Comparison of ENCODE assay signal across 12 cellular contexts in genomic region chr7:129877146-129877792, GRCh38.
DNase-seq lines count a peak whose midpoint lies in the region; ATAC-seq and TF ChIP-seq lines count a peak whose summit lies in the region.
"Had no signal": no experiment of that assay in that cellular context is flagged by ENCODE, and none has a peak within 500 bp of the region (broad histone marks: within the 10 kb centered on the region; RNA-seq: fewer than 3 reads in every experiment).

No MANE protein-coding gene starts in this region.

- H3K4me2 ChIP-seq in H9 (ENCODE audit: insufficient read depth, insufficient read length, low read length) = no peak overlapping the region

- no peaks in the 10 kb centered on the region; the same call in 1 of the 2 replicates for H3K79me2 ChIP-seq in H9 (ENCODE audit: insufficient read depth, low read length)

- no peak overlapping the region for H3K23ac ChIP-seq in H9 (ENCODE audit: insufficient read length, low read depth, low read length)

- H3K4me1 Mint-ChIP-seq in H9 (peaks cover 50 to 53% of the 10 kb centered on the region in 2 experiments), mesothelial cell of epicardium (peaks cover 21% of the 10 kb centered on the region)

- H3K27ac Mint-ChIP-seq in H9 = peak overlapping the region; percentile 24 to 28 (median 24); a peak in 4 of 7 replicates
- no peak overlapping the region for H3K27ac Mint-ChIP-seq in mesothelial cell of epicardium

- TF ChIP-seq EP300 in sigmoid colon (IDR thresholded peaks at IDR 0.05) = no peak

- no peak overlapping the region for H3K4ac ChIP-seq in H9 (ENCODE audit: low read depth, low read length)

- TF ChIP-seq CTCF in H9 (conservative IDR thresholded peaks at IDR 0.05) = no peak
- TF ChIP-seq CTCF in RWPE2 (IDR thresholded peaks at IDR 0.05; ENCODE audit: poor library complexity, severe bottlenecking) = no peak
- TF ChIP-seq CTCF in esophagus squamous epithelium (IDR thresholded peaks at IDR 0.05) = no peak
- no peak for TF ChIP-seq CTCF in sigmoid colon (IDR thresholded peaks at IDR 0.05)
- no peak for TF ChIP-seq CTCF in mesothelial cell of epicardium (IDR thresholded peaks at IDR 0.05; ENCODE audit: unreplicated experiment)

- no peak overlapping the region for H4K91ac ChIP-seq in H9 (ENCODE audit: insufficient read length, low read depth, low read length)

- H3K79me1 ChIP-seq in H9 (ENCODE audit: insufficient read depth, low read depth, low read length, poor library complexity, severe bottlenecking) = no peaks in the 10 kb centered on the region

- H3K9me3 Mint-ChIP-seq in H9 (no peaks in the 10 kb centered on the region), mesothelial cell of epicardium (no peaks in the 10 kb centered on the region)

- peaks cover 9% of the 10 kb centered on the region; the same call in 1 of the 2 replicates for H3K4me1 ChIP-seq in H9 (ENCODE audit: insufficient read depth, low read length)
- peaks cover 42% of the 10 kb centered on the region for H3K4me1 ChIP-seq in RWPE2 (ENCODE audit: insufficient read depth, poor library complexity, severe bottlenecking)
- H3K4me1 ChIP-seq in esophagus squamous epithelium = peaks cover 16 to 47% (median 28%) of the 10 kb centered on the region in 3 donors
- peaks cover 0 to 46% (median 26%) of the 10 kb centered on the region in 4 donors for H3K4me1 ChIP-seq in sigmoid colon

- intact Hi-C loops in esophagus squamous epithelium (cut with DNase I) = no loop called here
- intact Hi-C loops in sigmoid colon (cut with DNase I) = loop anchor here (5.0 kb wide), 1 partner anchor 75 kb away; the partner anchor contains the start of gene UBE2H

- H3K9me3 ChIP-seq in H9 (ENCODE audit: control insufficient read depth, low read depth, low read length) (no peaks in the 10 kb centered on the region), RWPE2 (ENCODE audit: severe bottlenecking) (no peaks in the 10 kb centered on the region), esophagus squamous epithelium (no peaks in the 10 kb centered on the region), sigmoid colon (no peaks in the 10 kb centered on the region)

- H3K14ac ChIP-seq in H9 (ENCODE audit: insufficient read depth, low read length) = no peak overlapping the region

- no peak overlapping the region for H2AFZ ChIP-seq in H9 (ENCODE audit: low read length)

- no peak overlapping the region for H3K9ac ChIP-seq in H9 (ENCODE audit: extremely low read depth, insufficient read length, low read length)

- no peak overlapping the region for H2BK5ac ChIP-seq in H9 (ENCODE audit: insufficient read length, low read length)

- H2BK120ac ChIP-seq in H9 (ENCODE audit: low read depth, low read length, poor library complexity, severe bottlenecking) = no peak overlapping the region

- no peak for DNase-seq in H9
- no peak for DNase-seq in RWPE2 (ENCODE audit: low spot score)
- no peak for DNase-seq in esophagus squamous epithelium (lab: John Stamatoyannopoulos, UW)
- no peak for DNase-seq in sigmoid colon
- no peak for DNase-seq in mesothelial cell of epicardium (ENCODE audit: low spot score in 2 of 2, unreplicated experiment in 2 of 2)
- DNase-seq in stimulated activated CD4-positive, alpha-beta T cell treated with anti-CD3 and anti-CD28 coated beads, Interleukin-4, amount 100 ng/mL, for 1 hour = no peak
- DNase-seq: activated CD4-positive, alpha-beta T cell treated with anti-CD3 and anti-CD28 coated beads, Interleukin-2, amount 50 U/mL, for 1 hour; Calu3; midbrain; retina; SHP77 treated with DMSO at 0.1 percent for 48 hours had no signal

- no peak overlapping the region for H4K8ac ChIP-seq in H9 (replicated peaks; ENCODE audit: insufficient read length, low read depth, low read length)

- H2BK20ac ChIP-seq in H9 (ENCODE audit: low read depth, low read length, poor library complexity, severe bottlenecking) = no peak overlapping the region

- no peak overlapping the region for H2BK15ac ChIP-seq in H9 (ENCODE audit: low read depth, low read length)

- TF ChIP-seq POLR2A in esophagus squamous epithelium (IDR thresholded peaks at IDR 0.05) (no peak), sigmoid colon (IDR thresholded peaks at IDR 0.05) (no peak)

- H4K20me1 ChIP-seq in H9 (ENCODE audit: control insufficient read depth, insufficient read depth, insufficient read length) = no peaks in the 10 kb centered on the region

- H3K4me3 Mint-ChIP-seq in H9 (no peak overlapping the region), mesothelial cell of epicardium (no peak overlapping the region)

- no peaks in the 10 kb centered on the region for H3K23me2 ChIP-seq in H9 (ENCODE audit: insufficient read length, low read depth, low read length, poor library complexity, severe bottlenecking)

- H3K36me3 Mint-ChIP-seq in H9 (ENCODE audit: insufficient read depth in 1 of 3, low read depth in 3 of 3) = peaks cover 8 to 32% (median 26%) of the 10 kb centered on the region in 3 experiments; a peak in 6 of 7 replicates
- H3K36me3 Mint-ChIP-seq in mesothelial cell of epicardium = peaks cover 20% of the 10 kb centered on the region

- WGBS in H9 (ENCODE audit: extremely low coverage, insufficient read length, low lambda C conversion rate) = no CpG with 5 or more reads among the region's 3 CpGs
- 48 to 52% methylated on average over 3 of the region's 3 CpGs for WGBS in esophagus squamous epithelium, 2 donors
- WGBS in sigmoid colon, 2 donors = 86 to 90% methylated on average over 3 of the region's 3 CpGs

- H3K27ac ChIP-seq in H9 (ENCODE audit: insufficient read length, low read depth, low read length) = no peak overlapping the region
- peak overlapping the region; percentile 64 for H3K27ac ChIP-seq in RWPE2 (ENCODE audit: poor library complexity, severe bottlenecking)
- H3K27ac ChIP-seq in esophagus squamous epithelium = peak overlapping the region; percentile 56 to 71 (median 68)
- H3K27ac ChIP-seq in sigmoid colon = peak overlapping the region; percentile 22 to 35 (median 26)

- H3K36me3 ChIP-seq in RWPE2 (ENCODE audit: low read depth) = peaks cover 67% of the 10 kb centered on the region
- peaks cover 0 to 42% (median 0%) of the 10 kb centered on the region in 3 donors for H3K36me3 ChIP-seq in esophagus squamous epithelium
- H3K36me3 ChIP-seq in sigmoid colon = peaks cover 0 to 20% (median 0%) of the 10 kb centered on the region in 4 donors

- no peak overlapping the region for H3T11ph ChIP-seq in H9 (ENCODE audit: low read length)

- H3K56ac ChIP-seq in H9 (ENCODE audit: insufficient read length, low read depth, low read length) = no peak overlapping the region

- H3K27me3 ChIP-seq in H9 (ENCODE audit: insufficient read depth, low read length) = no peaks in the 10 kb centered on the region
- H3K27me3 ChIP-seq in RWPE2 (ENCODE audit: insufficient read depth, poor library complexity, severe bottlenecking) = no peaks in the 10 kb centered on the region
- no peaks in the 10 kb centered on the region for H3K27me3 ChIP-seq in esophagus squamous epithelium
- H3K27me3 ChIP-seq in sigmoid colon = no peaks in the 10 kb centered on the region

- H3K18ac ChIP-seq in H9 (ENCODE audit: insufficient read length, low read depth, low read length) = no peak overlapping the region

- H2AK5ac ChIP-seq in H9 (ENCODE audit: insufficient read length, low read length) = no peak overlapping the region

- ATAC-seq in RWPE2 (ENCODE audit: low read depth) (0 out of 3 replicates have a peak, but pooled peaks have one; percentile 27), HG02623 (IDR thresholded peaks at IDR 0.05; ENCODE audit: unreplicated experiment) (no peak)

- H3K27me3 Mint-ChIP-seq in H9 (ENCODE audit: low read depth) (no peaks in the 10 kb centered on the region), mesothelial cell of epicardium (ENCODE audit: low read depth) (no peaks in the 10 kb centered on the region)

- no peak overlapping the region for H3K4me3 ChIP-seq in RWPE2 (ENCODE audit: severe bottlenecking)
- H3K4me3 ChIP-seq in esophagus squamous epithelium = no peak overlapping the region
- H3K4me3 ChIP-seq in sigmoid colon = no peak overlapping the region

- H4K5ac ChIP-seq in H9 (ENCODE audit: insufficient read length, low read depth, low read length) = no peak overlapping the region

- H2BK12ac ChIP-seq in H9 (ENCODE audit: insufficient read length, low read depth, low read length) = no peak overlapping the region
